In the genomic region with DNA sequence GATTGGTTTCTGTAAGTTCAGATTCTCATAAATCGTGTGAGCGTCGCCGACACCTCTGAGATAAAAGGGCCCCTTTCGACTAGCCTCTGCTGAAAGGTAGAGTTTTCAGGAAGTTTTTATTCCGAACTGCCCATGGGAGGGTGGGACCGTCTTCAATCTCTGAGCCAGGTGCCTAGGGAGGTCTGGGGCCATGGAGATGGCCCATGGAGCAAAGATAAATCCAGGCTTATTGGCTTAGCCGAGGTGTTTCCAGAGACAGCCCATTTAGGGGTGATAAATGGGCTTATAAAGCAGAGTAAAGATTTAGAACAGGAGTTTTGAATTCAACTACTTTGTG, we compare ENCODE assay signal across 8 cellular contexts. TPM values are rescaled to one million over a fixed set of nuclear protein-coding genes. Genes with fewer than 3 reads are reported as not detected.
DNase-seq lines count a peak whose midpoint lies in the region; ATAC-seq, FAIRE-seq and TF ChIP-seq lines count a peak whose summit lies in the region.

No MANE protein-coding gene starts in this region.

- peak; percentile 14 for ATAC-seq in HG03460 (IDR thresholded peaks at IDR 0.05; ENCODE audit: unreplicated experiment)

- TSS peak; percentile 66 for BruUV-seq in MCF 10A (replicated peaks; lab: Mats Ljungman, UMichigan)

- peaks cover 17% of the 10 kb centered on the region for H3K4me1 ChIP-seq in muscle layer of colon (ENCODE audit: insufficient read depth, low read length)

- POLR2A ChIA-PET in MCF 10A (lab: Yijun Ruan, JAX) = interaction anchor here (0.8 kb wide), 1 partner anchor 15 kb away, joined by 3 read pairs; no protein-coding TSS in a partner anchor

- peak overlapping the region; percentile 50 for H3K27ac ChIP-seq in muscle layer of colon (ENCODE audit: low read depth, low read length)

- H3K27ac Mint-ChIP-seq in activated naive CD4-positive, alpha-beta T cell treated with anti-CD3 and anti-CD28 coated beads for 36 hours = peak overlapping the region; percentile 95
- H3K27ac Mint-ChIP-seq in MCF 10A (ENCODE audit: low read depth, unreplicated experiment) = peak overlapping the region; percentile 99

- H3K27me3 Mint-ChIP-seq in activated naive CD4-positive, alpha-beta T cell treated with anti-CD3 and anti-CD28 coated beads for 36 hours (ENCODE audit: low read depth) = no peaks in the 10 kb centered on the region
- H3K27me3 Mint-ChIP-seq in MCF 10A (ENCODE audit: insufficient read depth, unreplicated experiment) = no peaks in the 10 kb centered on the region

- H3K36me3 Mint-ChIP-seq in activated naive CD4-positive, alpha-beta T cell treated with anti-CD3 and anti-CD28 coated beads for 36 hours (ENCODE audit: low read depth) = peaks cover 4% of the 10 kb centered on the region
- H3K36me3 Mint-ChIP-seq in MCF 10A (ENCODE audit: insufficient read depth, unreplicated experiment) = peaks cover 15% of the 10 kb centered on the region

- TF ChIP-seq POLR2A in GM12892 (IDR thresholded peaks at IDR 0.05; ENCODE audit: low read depth, low read length) = no peak

- no peaks in the 10 kb centered on the region for H3K27me3 ChIP-seq in muscle layer of colon (ENCODE audit: control insufficient read depth in 1 of 2, insufficient read depth in 2 of 2, low read length in 2 of 2)

- no peaks in the 10 kb centered on the region for H3K36me3 ChIP-seq in muscle layer of colon (ENCODE audit: insufficient read depth, low read length)

- peaks cover 42% of the 10 kb centered on the region for H3K4me1 Mint-ChIP-seq in activated naive CD4-positive, alpha-beta T cell treated with anti-CD3 and anti-CD28 coated beads for 36 hours (ENCODE audit: low read depth)
- H3K4me1 Mint-ChIP-seq in MCF 10A (ENCODE audit: insufficient read depth, unreplicated experiment) = peaks cover 34% of the 10 kb centered on the region

- H3K9ac ChIP-seq in muscle layer of colon (ENCODE audit: low read length) = peak overlapping the region; percentile 55

- CTCF ChIA-PET in activated naive CD4-positive, alpha-beta T cell treated with anti-CD3 and anti-CD28 coated beads for 36 hours (lab: Charles Lee) = no interaction called here
- CTCF ChIA-PET in MCF 10A (lab: Yijun Ruan, JAX) = interaction anchor here (1.0 kb wide), 1 partner anchor 10 kb away, joined by 4 read pairs; no protein-coding TSS in a partner anchor

- intact Hi-C loops in activated naive CD4-positive, alpha-beta T cell treated with anti-CD3 and anti-CD28 coated beads for 36 hours (cut with micrococcal nuclease) = loop anchor here (5.0 kb wide), 1 partner anchor 525 kb away; the partner anchor contains the start of gene SIDT1
- intact Hi-C loops in MCF 10A (cut with micrococcal nuclease) = loop anchor here (5.0 kb wide), 1 partner anchor 220 kb away; the partner anchor contains the start of gene GRAMD1C

- peak overlapping the region; percentile 97 for H3K4me3 Mint-ChIP-seq in activated naive CD4-positive, alpha-beta T cell treated with anti-CD3 and anti-CD28 coated beads for 36 hours
- H3K4me3 Mint-ChIP-seq in MCF 10A (ENCODE audit: unreplicated experiment) = peak overlapping the region; percentile 99

- no peaks in the 10 kb centered on the region for H3K9me3 Mint-ChIP-seq in activated naive CD4-positive, alpha-beta T cell treated with anti-CD3 and anti-CD28 coated beads for 36 hours
- H3K9me3 Mint-ChIP-seq in MCF 10A (ENCODE audit: unreplicated experiment) = no peaks in the 10 kb centered on the region

- no peak for FAIRE-seq in GM12892 (lab: Jason Lieb, UNC)

- DNase-seq in activated naive CD4-positive, alpha-beta T cell treated with anti-CD3 and anti-CD28 coated beads for 36 hours = no peak
- DNase-seq in activated naive CD4-positive, alpha-beta T cell (lab: John Stamatoyannopoulos, UW) = no peak
- DNase-seq in MCF 10A (ENCODE audit: unreplicated experiment) = no peak
- no peak for DNase-seq in GM12892 (ENCODE audit: insufficient read length)
- DNase-seq in AG08395 (ENCODE audit: low spot score) = no peak
- DNase-seq in 8988T = no peak

- TF ChIP-seq CTCF in MCF 10A (IDR thresholded peaks at IDR 0.05; ENCODE audit: unreplicated experiment) = no peak

- H3K4me3 ChIP-seq in muscle layer of colon (ENCODE audit: low read depth in 1 of 2, low read length in 2 of 2) = peak overlapping the region; percentile 73 to 92

- no peaks in the 10 kb centered on the region for H3K9me3 ChIP-seq in muscle layer of colon (ENCODE audit: low read length)

RNA-seq across cellular contexts. Expression of gene QTRT2, which starts 0.4 kb away (rescaled TPM):
- total RNA-seq in activated naive CD4-positive, alpha-beta T cell treated with anti-CD3 and anti-CD28 coated beads for 36 hours = 10 to 100 TPM; 23.0 to 27.8 TPM
- total RNA-seq in MCF 10A (2022) = 39.2 and 43.6 TPM in 2 replicates
- 17.5 TPM for polyA plus RNA-seq in GM12892 (2012; ENCODE audit: missing spikeins)

RNA-seq across cellular contexts. Expression of gene CCDC191, which starts 0.7 kb away (rescaled TPM):
- 1 to 10 TPM; 1.8 to 2.0 TPM for total RNA-seq in activated naive CD4-positive, alpha-beta T cell treated with anti-CD3 and anti-CD28 coated beads for 36 hours
- 3.8 and 5.2 TPM in 2 replicates for total RNA-seq in MCF 10A (2022)
- 4.7 TPM for polyA plus RNA-seq in GM12892 (2012; ENCODE audit: missing spikeins)
